Comparison of ENCODE assay signal across 10 cellular contexts in genomic region chr10:124446830-124447740, GRCh38. TPM values are rescaled to one million over a fixed set of nuclear protein-coding genes. Genes with fewer than 3 reads are reported as not detected.
DNase-seq lines count a peak whose midpoint lies in the region; ATAC-seq and TF ChIP-seq lines count a peak whose summit lies in the region.
"Had no signal": no experiment of that assay in that cellular context is flagged by ENCODE, and none has a peak within 500 bp of the region (broad histone marks: within the 10 kb centered on the region; RNA-seq: fewer than 3 reads in every experiment).

No MANE protein-coding gene starts in this region.

- peaks cover 22% of the 10 kb centered on the region for H3K4me1 Mint-ChIP-seq in stimulated activated naive CD8-positive, alpha-beta T cell treated with anti-CD3 and anti-CD28 coated beads, Interleukin-15, Interleukin-2, amounts not matched to agents 100 ng/mL and 50 ng/mL, for 24 hours (ENCODE audit: low read depth)
- H3K4me1 Mint-ChIP-seq in activated CD4-positive, alpha-beta T cell treated with anti-CD3 and anti-CD28 coated beads, Interleukin-2, amount 10 ng/mL, durations not matched to agents 7 days and 5 days = peaks cover 13% of the 10 kb centered on the region

- peak overlapping the region; percentile 94 for H3K4me2 ChIP-seq in hepatocyte

- H3K27ac Mint-ChIP-seq in stimulated activated naive CD8-positive, alpha-beta T cell treated with anti-CD3 and anti-CD28 coated beads, Interleukin-15, Interleukin-2, amounts not matched to agents 100 ng/mL and 50 ng/mL, for 24 hours = no peak overlapping the region
- no peak overlapping the region for H3K27ac Mint-ChIP-seq in activated CD4-positive, alpha-beta T cell treated with anti-CD3 and anti-CD28 coated beads, Interleukin-2, amount 10 ng/mL, durations not matched to agents 7 days and 5 days

- H2AFZ ChIP-seq in hepatocyte = peak overlapping the region; percentile 63
- H2AFZ ChIP-seq in neuron (ENCODE audit: low read depth, low read length) = peak overlapping the region; percentile 54

- H3K9me3 ChIP-seq in hepatocyte (ENCODE audit: low read depth) (no peaks in the 10 kb centered on the region), neuron (ENCODE audit: low read length) (no peaks in the 10 kb centered on the region)

- H3K9me3 Mint-ChIP-seq in stimulated activated naive CD8-positive, alpha-beta T cell treated with anti-CD3 and anti-CD28 coated beads, Interleukin-15, Interleukin-2, amounts not matched to agents 100 ng/mL and 50 ng/mL, for 24 hours = no peaks in the 10 kb centered on the region
- no peaks in the 10 kb centered on the region for H3K9me3 Mint-ChIP-seq in activated CD4-positive, alpha-beta T cell treated with anti-CD3 and anti-CD28 coated beads, Interleukin-2, amount 10 ng/mL, durations not matched to agents 7 days and 5 days

- no peaks in the 10 kb centered on the region for H3K9me2 ChIP-seq in hepatocyte (replicated peaks; ENCODE audit: insufficient read depth)

- peaks cover 83% of the 10 kb centered on the region for H3K27me3 Mint-ChIP-seq in stimulated activated naive CD8-positive, alpha-beta T cell treated with anti-CD3 and anti-CD28 coated beads, Interleukin-15, Interleukin-2, amounts not matched to agents 100 ng/mL and 50 ng/mL, for 24 hours
- H3K27me3 Mint-ChIP-seq in activated CD4-positive, alpha-beta T cell treated with anti-CD3 and anti-CD28 coated beads, Interleukin-2, amount 10 ng/mL, durations not matched to agents 7 days and 5 days = peaks cover 69% of the 10 kb centered on the region

- peak overlapping the region; percentile 30 for H3K4me3 Mint-ChIP-seq in stimulated activated naive CD8-positive, alpha-beta T cell treated with anti-CD3 and anti-CD28 coated beads, Interleukin-15, Interleukin-2, amounts not matched to agents 100 ng/mL and 50 ng/mL, for 24 hours
- no peak overlapping the region for H3K4me3 Mint-ChIP-seq in activated CD4-positive, alpha-beta T cell treated with anti-CD3 and anti-CD28 coated beads, Interleukin-2, amount 10 ng/mL, durations not matched to agents 7 days and 5 days

- CTCF ChIA-PET in activated CD4-positive, alpha-beta T cell treated with anti-CD3 and anti-CD28 coated beads, Interleukin-2, amount 10 ng/mL, durations not matched to agents 7 days and 5 days (lab: Charles Lee) = no interaction called here

- no peak for ATAC-seq in stimulated activated naive CD8-positive, alpha-beta T cell treated with anti-CD3 and anti-CD28 coated beads, Interleukin-15, Interleukin-2, amounts not matched to agents 100 U/mL and 50 U/mL, for 24 hours

- H3K27me3 ChIP-seq in hepatocyte (peaks cover 77% of the 10 kb centered on the region), neuron (ENCODE audit: insufficient read depth, low read length) (peaks cover 81% of the 10 kb centered on the region)

- H3K4me3 ChIP-seq in hepatocyte (peak overlapping the region; percentile 49), neuron (ENCODE audit: low read length) (peak overlapping the region; percentile 24)

- DNase-seq in stimulated activated naive CD8-positive, alpha-beta T cell treated with anti-CD3 and anti-CD28 coated beads, Interleukin-15, Interleukin-2, amounts not matched to agents 100 U/mL and 50 U/mL, for 24 hours = no peak
- DNase-seq in hepatocyte (ENCODE audit: low spot score) = no peak
- no peak for DNase-seq in T-helper 1 cell
- DNase-seq in activated CD4-positive, alpha-beta T cell treated with anti-CD3 and anti-CD28 coated beads, Interleukin-2, amount 10 ng/mL, durations not matched to agents 7 days and 5 days = no peak
- DNase-seq in RKO (ENCODE audit: low spot score) = no peak
- no peak for DNase-seq in COLO668 (lab: John Stamatoyannopoulos, UW; ENCODE audit: unreplicated experiment)

- 32% methylated on average over 41 of the region's 70 CpGs for WGBS in hepatocyte (ENCODE audit: low lambda C conversion rate, missing lambda C conversion rate)

- H4K20me1 ChIP-seq in hepatocyte (ENCODE audit: insufficient read depth, poor library complexity, severe bottlenecking) = no peaks in the 10 kb centered on the region

- POLR2A ChIA-PET in activated CD4-positive, alpha-beta T cell treated with anti-CD3 and anti-CD28 coated beads, Interleukin-2, amount 10 ng/mL, durations not matched to agents 7 days and 5 days (lab: Charles Lee) = no interaction called here

- H3K36me3 Mint-ChIP-seq in stimulated activated naive CD8-positive, alpha-beta T cell treated with anti-CD3 and anti-CD28 coated beads, Interleukin-15, Interleukin-2, amounts not matched to agents 100 ng/mL and 50 ng/mL, for 24 hours (ENCODE audit: low read depth) = no peaks in the 10 kb centered on the region
- no peaks in the 10 kb centered on the region for H3K36me3 Mint-ChIP-seq in activated CD4-positive, alpha-beta T cell treated with anti-CD3 and anti-CD28 coated beads, Interleukin-2, amount 10 ng/mL, durations not matched to agents 7 days and 5 days (ENCODE audit: low read depth)

- no peaks in the 10 kb centered on the region for H3K79me2 ChIP-seq in hepatocyte

- H3K4me1 ChIP-seq in hepatocyte (ENCODE audit: insufficient read depth) (peaks cover 14% of the 10 kb centered on the region), neuron (ENCODE audit: insufficient read depth, low read length) (peaks cover 27% of the 10 kb centered on the region)

- TF ChIP-seq CTCF in hepatocyte (IDR thresholded peaks at IDR 0.05; ENCODE audit: poor library complexity) = no peak

- no peak overlapping the region for H3K27ac ChIP-seq in hepatocyte
- H3K27ac ChIP-seq: epithelial cell of prostate had no signal

- H3K36me3 ChIP-seq in hepatocyte (replicated peaks; ENCODE audit: insufficient read depth, low read depth) (no peaks in the 10 kb centered on the region), neuron (ENCODE audit: insufficient read depth, low read length) (no peaks in the 10 kb centered on the region)

RNA-seq across cellular contexts. Expression of gene NKX1-2, which starts 2.8 kb away (rescaled TPM):
- 2.0 and 5.2 TPM in 2 replicates for total RNA-seq in hepatocyte
- polyA plus RNA-seq in hepatocyte = 0.22 and 0.64 TPM in 2 replicates
- total RNA-seq in activated CD4-positive, alpha-beta T cell treated with anti-CD3 and anti-CD28 coated beads, Interleukin-2, amount 10 ng/mL, durations not matched to agents 7 days and 5 days = not detected
- polyA plus RNA-seq: BJ had no signal

RNA-seq across cellular contexts. Expression of gene LHPP, which starts 14.5 kb away (rescaled TPM):
- total RNA-seq in hepatocyte = 29.4 and 34.9 TPM in 2 replicates
- polyA plus RNA-seq in hepatocyte = 23.6 and 30.3 TPM in 2 replicates
- total RNA-seq in activated CD4-positive, alpha-beta T cell treated with anti-CD3 and anti-CD28 coated beads, Interleukin-2, amount 10 ng/mL, durations not matched to agents 7 days and 5 days = 10 to 100 TPM; 24.2 to 28.0 TPM

RNA-seq across cellular contexts. Expression of gene OAT, which starts 28.4 kb away (rescaled TPM):
- total RNA-seq in hepatocyte = 694 and 743 TPM in 2 replicates
- polyA plus RNA-seq in hepatocyte = 450 and 568 TPM in 2 replicates
- total RNA-seq in activated CD4-positive, alpha-beta T cell treated with anti-CD3 and anti-CD28 coated beads, Interleukin-2, amount 10 ng/mL, durations not matched to agents 7 days and 5 days = 10 to 100 TPM; 30.2 to 35.4 TPM

Comparison
In these comparisons a context has a peak if more than half of its experiments do, and no peak if none do; other contexts are left out.
1. RNA of gene OAT, which starts 28.4 kb away (total RNA-seq): 694 to 743 TPM in hepatocyte; 30.2 to 35.4 TPM in activated CD4-positive, alpha-beta T cell treated with anti-CD3 and anti-CD28 coated beads, Interleukin-2, amount 10 ng/mL, durations not matched to agents 7 days and 5 days; every median in the first group is over 10 times any median in the second.